25 cellular contexts compared by ENCODE assay signal in the genomic region with DNA sequence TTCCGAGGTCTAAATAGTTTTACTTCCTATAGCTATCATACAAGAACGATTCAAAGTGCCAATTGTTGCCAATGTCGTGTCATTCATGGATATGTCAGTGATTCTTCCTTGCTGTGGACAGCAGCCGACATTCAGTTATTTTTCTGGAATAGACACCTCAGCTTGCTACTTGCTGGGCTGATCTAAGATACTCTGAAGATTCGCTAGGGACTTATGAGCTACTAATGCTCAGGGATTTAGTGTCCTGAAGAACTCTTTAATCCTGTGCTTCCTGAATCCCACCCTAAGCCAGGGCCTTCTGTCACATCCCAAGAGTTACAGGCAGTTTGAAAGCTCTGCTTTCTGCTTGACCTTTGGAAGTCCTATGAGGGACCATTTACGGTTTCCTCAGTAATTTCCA. TPM values are rescaled to one million over a fixed set of nuclear protein-coding genes. Genes with fewer than 3 reads are reported as not detected.
"Had no signal": no experiment of that assay in that cellular context is flagged by ENCODE, and none has a peak within 500 bp of the region (broad histone marks: within the 10 kb centered on the region; RNA-seq: fewer than 3 reads in every experiment).

A gene (plus strand): TSS at position 301 of the 400 bp plus-strand sequence. CDS start 189 bp downstream, outside the sequence.

- H3K27me3 ChIP-seq: neural progenitor cell, ovary, tibial nerve, uterus had no signal

- H3K27ac ChIP-seq: left lung, lower lobe of right lung, neural progenitor cell, ovary, skin epidermis, spleen, tibial nerve, uterus had no signal

- H3K36me3 ChIP-seq: left lung, lower lobe of right lung, neural progenitor cell, ovary, spleen, tibial nerve, uterus had no signal

- FAIRE-seq: kidney had no signal

- H3K9me3 ChIP-seq: left lung, lower lobe of right lung, tibial nerve, uterus had no signal

- H3K9ac ChIP-seq: neural progenitor cell had no signal

- ATAC-seq: left colon; left lung; natural killer cell; sciatic nerve; stimulated activated memory B cell treated with anti-CD40 and anti-IgM and Interleukin-4, amounts not matched to agents 10 μg/mL and 1 μg/mL and 100 μg/mL, for 72 hours; stimulated activated naive CD8-positive, alpha-beta T cell treated with anti-CD3 and anti-CD28 coated beads, Interleukin-15, amount 100 ng/mL, for 72 hours had no signal

- DNase-seq: hypothalamus; immature natural killer cell; kidney; left colon; left lung; lower lobe of right lung; mammary epithelial cell; mesenchymal stem cell; naive B cell; natural killer cell; nephron progenitor cell; ovary; right cardiac atrium; spleen; stimulated activated CD4-positive, alpha-beta T cell treated with anti-CD3 and anti-CD28 coated beads, Interleukin-4, amount 100 ng/mL, for 24 hours; stimulated activated naive CD4-positive, alpha-beta T cell treated with Interleukin-2 at 50 U/mL for 16 hours; stimulated activated naive CD8-positive, alpha-beta T cell treated with anti-CD3 and anti-CD28 coated beads, Interleukin-15, amount 100 ng/mL, for 72 hours; substantia nigra; uterus had no signal

- H3K4me1 ChIP-seq: left lung, lower lobe of right lung, tibial nerve, uterus had no signal

- H3K4me3 ChIP-seq: left lung, lower lobe of right lung, neural progenitor cell, ovary, skin epidermis, spleen, tibial nerve, uterus had no signal

RNA-seq across cellular contexts. Expression of the gene that starts here (rescaled TPM):
- polyA plus RNA-seq: immature natural killer cell, liver, mammary epithelial cell, right cardiac atrium, spleen had no signal
